ENCODE assay signal across 15 cellular contexts in the genomic region with DNA sequence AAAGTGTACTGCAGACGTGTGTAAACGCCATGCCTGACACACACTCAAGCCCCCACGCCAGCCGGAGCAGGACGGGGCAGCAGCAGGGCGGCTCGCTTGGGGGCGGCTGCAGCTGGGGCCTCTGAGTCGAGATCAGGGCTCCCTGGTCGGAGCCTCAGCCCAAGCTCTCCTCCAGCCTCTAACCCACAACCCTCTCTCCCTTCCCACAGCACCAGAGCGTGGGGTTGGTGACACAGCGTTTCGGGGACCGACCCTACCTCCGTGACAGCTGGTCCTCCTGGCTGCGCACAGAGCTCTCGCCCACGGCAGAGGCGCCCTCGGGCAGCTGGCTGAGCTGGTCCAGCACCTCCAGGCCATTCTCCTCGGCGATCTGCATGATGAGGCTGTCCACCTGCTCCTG. TPM values are rescaled to one million over a fixed set of nuclear protein-coding genes. Genes with fewer than 3 reads are reported as not detected.
DNase-seq lines count a peak whose midpoint lies in the region; ATAC-seq and TF ChIP-seq lines count a peak whose summit lies in the region.
"Had no signal": no experiment of that assay in that cellular context is flagged by ENCODE, and none has a peak within 500 bp of the region (broad histone marks: within the 10 kb centered on the region; RNA-seq: fewer than 3 reads in every experiment).

No MANE protein-coding gene starts in this region.

- H3K27ac Mint-ChIP-seq in endothelial cell (ENCODE audit: unreplicated experiment) = no peak overlapping the region
- peak overlapping the region; percentile 20 for H3K27ac Mint-ChIP-seq in memory B cell
- peak overlapping the region in 1 of 7 donors; percentile 75 for H3K27ac Mint-ChIP-seq in CD14-positive monocyte
- H3K27ac Mint-ChIP-seq: HFFc6 had no signal

- H3K27me3 Mint-ChIP-seq in endothelial cell (ENCODE audit: unreplicated experiment) = peaks cover 13% of the 10 kb centered on the region
- H3K27me3 Mint-ChIP-seq in memory B cell = no peaks in the 10 kb centered on the region
- H3K27me3 Mint-ChIP-seq in CD14-positive monocyte (ENCODE audit: low read depth in 3 of 3) = peaks cover 0 to 2% (median 1%) of the 10 kb centered on the region in 3 donors

- H3K4me1 Mint-ChIP-seq in endothelial cell (ENCODE audit: unreplicated experiment) = peaks cover 13% of the 10 kb centered on the region
- H3K4me1 Mint-ChIP-seq in memory B cell = no peaks in the 10 kb centered on the region
- H3K4me1 Mint-ChIP-seq in CD14-positive monocyte = no peaks in the 10 kb centered on the region

- intact Hi-C loops in Right ventricle myocardium inferior (cut with DNase I) (loop anchor here (10.0 kb wide), 2 partner anchors 71 to 401 kb away; a partner anchor contains a TSS), left cardiac atrium (cut with DNase I) (no loop called here), CD14-positive monocyte (cut with micrococcal nuclease) (loop anchor here in 1 of 2 donors (10.0 kb wide), 1 partner anchor 71 kb away; a partner anchor contains a TSS)

- peak overlapping the region; percentile 37 for H3K4me3 Mint-ChIP-seq in endothelial cell (ENCODE audit: unreplicated experiment)
- H3K4me3 Mint-ChIP-seq in memory B cell = no peak overlapping the region
- no peak overlapping the region for H3K4me3 Mint-ChIP-seq in CD14-positive monocyte
- H3K4me3 Mint-ChIP-seq: CD8-positive, alpha-beta memory T cell; HFFc6 had no signal

- ATAC-seq in Right ventricle myocardium inferior (no peak), left cardiac atrium (no peak), memory B cell (ENCODE audit: low read depth) (no peak), HG02642 (IDR thresholded peaks at IDR 0.05; ENCODE audit: poor library complexity, unreplicated experiment) (no peak), HG02981 (IDR thresholded peaks at IDR 0.05; ENCODE audit: unreplicated experiment) (no peak)

- peak; percentile 33 for DNase-seq in Right ventricle myocardium inferior (ENCODE audit: missing footprints)
- DNase-seq in left cardiac atrium = no peak
- no peak for DNase-seq in endothelial cell (ENCODE audit: low spot score)
- DNase-seq in memory B cell (ENCODE audit: low spot score in 2 of 2) = no peak
- DNase-seq in CD14-positive monocyte (ENCODE audit: low spot score) = no peak
- DNase-seq in epidermal melanocyte (ENCODE audit: insufficient read length, low spot score) = no peak
- DNase-seq: Caco-2; CD8-positive, alpha-beta memory T cell; DND-41; GDM1; HFFc6; IMR-90 had no signal

- H3K36me3 Mint-ChIP-seq in endothelial cell (ENCODE audit: low read depth, unreplicated experiment) (peaks cover 34% of the 10 kb centered on the region), memory B cell (peaks cover 27% of the 10 kb centered on the region), CD14-positive monocyte (peaks cover 44 to 66% of the 10 kb centered on the region in 2 donors)

- TF ChIP-seq CTCF in endothelial cell (IDR thresholded peaks at IDR 0.05; ENCODE audit: unreplicated experiment) (no peak), CD14-positive monocyte (IDR thresholded peaks at IDR 0.05) (no peak)

- H3K9me3 Mint-ChIP-seq in endothelial cell (ENCODE audit: unreplicated experiment) (no peaks in the 10 kb centered on the region), memory B cell (no peaks in the 10 kb centered on the region), CD14-positive monocyte (peaks cover 0 to 2% (median 0%) of the 10 kb centered on the region in 7 donors)
- H3K9me3 Mint-ChIP-seq: CD8-positive, alpha-beta memory T cell had no signal

RNA-seq across cellular contexts. Expression of a gene that starts 11.2 kb away (rescaled TPM):
- total RNA-seq in Right ventricle myocardium inferior (40.6 TPM), left cardiac atrium (10 to 100 TPM; 41.7 to 51.9 TPM), endothelial cell (ENCODE audit: unreplicated experiment) (104 TPM)
- 10 to 100 TPM; 57.3 to 76.6 TPM for polyA plus RNA-seq in CD14-positive monocyte

RNA-seq across cellular contexts. Expression of a gene that starts 11.4 kb away (rescaled TPM):
- 1.6 TPM for total RNA-seq in Right ventricle myocardium inferior
- total RNA-seq in left cardiac atrium = 1 to 10 TPM; 2.4 to 3.6 TPM
- total RNA-seq in endothelial cell (ENCODE audit: unreplicated experiment) = 13.8 TPM
- polyA plus RNA-seq in CD14-positive monocyte = 1 to 10 TPM; 1.4 to 1.8 TPM

RNA-seq across cellular contexts. Expression of a gene that starts 32.8 kb away (rescaled TPM):
- total RNA-seq in Right ventricle myocardium inferior (not detected), left cardiac atrium (not detected), endothelial cell (ENCODE audit: unreplicated experiment) (118 TPM)
- not detected for polyA plus RNA-seq in CD14-positive monocyte
- total RNA-seq: CD8-positive, alpha-beta memory T cell; HFFc6; IMR-90 had no signal
- polyA plus RNA-seq: BJ; CD8-positive, alpha-beta memory T cell; IMR-90 had no signal

RNA-seq across cellular contexts. Expression of a gene that starts 40.2 kb away (rescaled TPM):
- total RNA-seq in Right ventricle myocardium inferior = 21.9 TPM
- total RNA-seq in left cardiac atrium = 10 to 100 TPM; 22.6 to 28.0 TPM
- 83.2 TPM for total RNA-seq in endothelial cell (ENCODE audit: unreplicated experiment)
- polyA plus RNA-seq in CD14-positive monocyte = 10 to 100 TPM; 16.5 to 18.3 TPM

RNA-seq across cellular contexts. Expression of a gene that starts 55.2 kb away (rescaled TPM):
- total RNA-seq in Right ventricle myocardium inferior (3.4 TPM), left cardiac atrium (1 to 10 TPM; 4.5 to 7.1 TPM), endothelial cell (ENCODE audit: unreplicated experiment) (7.5 TPM)
- polyA plus RNA-seq in CD14-positive monocyte = 10 to 100 TPM in 1 of 2 donors, 1 to 10 TPM in 1; 10.0 to 15.1 TPM

Comparison
In these comparisons a context has a peak if more than half of its experiments do, and no peak if none do; other contexts are left out.
1. RNA of a gene that starts 32.8 kb away (total RNA-seq): 118 TPM in endothelial cell (single experiment); not detected in left cardiac atrium and not detected in Right ventricle myocardium inferior (single experiment); every median in the first group is over 100 times any median in the second.